ENCODE assay signal across 19 cellular contexts in the genomic region with DNA sequence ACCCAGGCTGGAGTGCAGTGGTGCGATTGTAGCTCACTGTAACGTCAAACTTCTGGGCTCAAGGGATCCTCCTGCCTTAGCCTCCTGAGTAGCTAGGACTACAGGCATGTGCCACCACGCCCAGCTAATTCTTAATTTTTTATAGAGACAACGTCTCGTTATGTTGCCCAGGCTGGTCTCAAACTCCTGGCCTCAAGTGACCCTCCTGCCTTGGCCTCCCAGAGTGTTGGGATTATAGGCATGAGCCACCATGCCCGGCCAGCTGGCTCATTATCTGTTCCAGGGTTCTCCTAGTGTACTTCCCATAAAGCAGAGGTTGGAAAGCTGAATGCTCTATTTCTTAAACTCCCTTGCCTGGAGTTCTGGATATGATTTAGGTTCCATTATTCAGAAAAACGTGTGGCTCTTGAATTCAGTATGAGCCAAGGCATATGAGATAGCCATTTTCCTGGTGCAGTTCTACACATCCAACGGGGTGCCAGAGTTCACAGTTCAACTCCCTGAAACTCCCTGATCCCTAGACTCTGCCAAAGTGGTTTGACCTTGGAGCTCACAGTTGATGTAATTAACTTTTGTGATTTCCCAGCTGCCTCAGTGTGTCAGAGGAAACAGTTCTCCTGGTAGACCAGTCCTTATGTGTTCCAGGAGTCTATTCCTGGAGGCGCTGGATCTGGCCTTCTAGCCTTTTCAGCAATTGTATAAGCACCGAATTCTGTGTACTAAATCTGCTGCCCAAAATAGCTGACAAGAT. TPM values are rescaled to one million over a fixed set of nuclear protein-coding genes. Genes with fewer than 3 reads are reported as not detected.
DNase-seq lines count a peak whose midpoint lies in the region; TF ChIP-seq lines count a peak whose summit lies in the region.
"Had no signal": no experiment of that assay in that cellular context is flagged by ENCODE, and none has a peak within 500 bp of the region (broad histone marks: within the 10 kb centered on the region; RNA-seq: fewer than 3 reads in every experiment).

No MANE protein-coding gene starts in this region.

- TF ChIP-seq POLR2A in esophagus muscularis mucosa (IDR thresholded peaks at IDR 0.05; ENCODE audit: low read depth), result no peak

- CTCF ChIA-PET in activated naive CD4-positive, alpha-beta T cell treated with anti-CD3 and anti-CD28 coated beads, Interleukin-2, amount 10 ng/mL, durations not matched to agents 7 days and 5 days (lab: Charles Lee), result interaction anchor here (0.6 to 1.4 kb wide), 4 partner anchors 17 to 102 kb away, joined by 3 to 4 read pairs (median 3); no protein-coding TSS in a partner anchor
- CTCF ChIA-PET in activated CD4-positive, alpha-beta memory T cell treated with anti-CD3 and anti-CD28 coated beads, Interleukin-2, amount 10 ng/mL, durations not matched to agents 7 days and 5 days (lab: Charles Lee), result interaction anchor here (1.2 to 5.2 kb wide), 2 partner anchors 12 to 15 kb away, joined by 3 to 33 read pairs; no protein-coding TSS in a partner anchor

- H3K4me3 ChIP-seq in esophagus muscularis mucosa (no peak overlapping the region), mucosa of rectum (ENCODE audit: low read length in 2 of 2) (no peak overlapping the region), tibial artery (no peak overlapping the region)
- H3K4me3 ChIP-seq: A549, K562, SJSA1, thoracic aorta had no signal

- H3K36me3 ChIP-seq in esophagus muscularis mucosa (no peaks in the 10 kb centered on the region), mucosa of rectum (ENCODE audit: control insufficient read depth in 2 of 2, insufficient read depth in 2 of 2, low read length in 2 of 2) (peaks cover 2 to 3% of the 10 kb centered on the region in 2 donors), tibial artery (no peaks in the 10 kb centered on the region)
- H3K36me3 ChIP-seq: thoracic aorta had no signal

- H3K27me3 ChIP-seq in esophagus muscularis mucosa, result no peaks in the 10 kb centered on the region
- H3K27me3 ChIP-seq in mucosa of rectum (ENCODE audit: control insufficient read depth in 2 of 2, insufficient read depth in 2 of 2, low read length in 2 of 2), result no peaks in the 10 kb centered on the region
- no peaks in the 10 kb centered on the region for H3K27me3 ChIP-seq in tibial artery
- H3K27me3 ChIP-seq: SJSA1 had no signal

- DNase-seq in activated naive CD4-positive, alpha-beta T cell treated with anti-CD3 and anti-CD28 coated beads, Interleukin-2, amount 10 ng/mL, durations not matched to agents 7 days and 5 days, result no peak
- no peak for DNase-seq in esophagus muscularis mucosa (ENCODE audit: extremely low spot score)
- no peak for DNase-seq in tibial artery
- DNase-seq in NK-92 (lab: John Stamatoyannopoulos, UW; ENCODE audit: unreplicated experiment), result no peak
- no peak for DNase-seq in activated CD8-positive, alpha-beta memory T cell treated with anti-CD3 and anti-CD28 coated beads, Interleukin-2, amount 50 U/mL, for 4 hours
- DNase-seq in activated CD4-positive, alpha-beta memory T cell treated with anti-CD3 and anti-CD28 coated beads, Interleukin-2, amount 10 ng/mL, durations not matched to agents 7 days and 5 days, result no peak
- DNase-seq: activated CD8-positive, alpha-beta memory T cell treated with anti-CD3 and anti-CD28 coated beads for 24 hours; activated naive CD4-positive, alpha-beta T cell treated with Interleukin-2 at 50 U/mL for 16 hours; endodermal cell; NCI-H1105 had no signal

- intact Hi-C loops in esophagus muscularis mucosa (cut with DNase I), result no loop called here
- intact Hi-C loops in tibial artery (cut with DNase I; ENCODE audit: low total_unique reads), result no loop called here

- no peak overlapping the region for H3K9ac ChIP-seq in mucosa of rectum (ENCODE audit: low read depth in 1 of 2, low read length in 2 of 2)

- H3K4me1 ChIP-seq in esophagus muscularis mucosa (peaks cover 33 to 67% (median 62%) of the 10 kb centered on the region in 4 donors), mucosa of rectum (ENCODE audit: control insufficient read depth in 2 of 2, insufficient read depth in 2 of 2, low read length in 2 of 2) (peaks cover 15 to 17% of the 10 kb centered on the region in 2 donors), tibial artery (peaks cover 0 to 59% (median 18%) of the 10 kb centered on the region in 4 donors)
- H3K4me1 ChIP-seq: A549 had no signal

- peaks cover 5% of the 10 kb centered on the region for H3K9me3 Mint-ChIP-seq in activated naive CD4-positive, alpha-beta T cell treated with anti-CD3 and anti-CD28 coated beads, Interleukin-2, amount 50 U/mL, for 24 hours
- H3K9me3 Mint-ChIP-seq in activated naive CD4-positive, alpha-beta T cell treated with anti-CD3 and anti-CD28 coated beads, Interleukin-2, amount 10 ng/mL, durations not matched to agents 7 days and 5 days, result no peaks in the 10 kb centered on the region
- H3K9me3 Mint-ChIP-seq in activated CD4-positive, alpha-beta memory T cell treated with anti-CD3 and anti-CD28 coated beads, Interleukin-2, amount 10 ng/mL, durations not matched to agents 7 days and 5 days, result no peaks in the 10 kb centered on the region
- H3K9me3 Mint-ChIP-seq: endodermal cell, mesothelial cell of epicardium had no signal

- TF ChIP-seq EP300 in esophagus muscularis mucosa (IDR thresholded peaks at IDR 0.05), result no peak

- POLR2A ChIA-PET in activated CD4-positive, alpha-beta memory T cell treated with anti-CD3 and anti-CD28 coated beads, Interleukin-2, amount 10 ng/mL, durations not matched to agents 7 days and 5 days (lab: Charles Lee), result interaction anchor here (1.1 to 21.6 kb wide), 3 partner anchors 17 to 81 kb away, joined by 3 to 393 read pairs (median 3); a partner anchor contains a TSS

- H3K4me1 Mint-ChIP-seq in activated naive CD4-positive, alpha-beta T cell treated with anti-CD3 and anti-CD28 coated beads, Interleukin-2, amount 50 U/mL, for 24 hours, result peaks cover 98% of the 10 kb centered on the region
- H3K4me1 Mint-ChIP-seq in activated naive CD4-positive, alpha-beta T cell treated with anti-CD3 and anti-CD28 coated beads, Interleukin-2, amount 10 ng/mL, durations not matched to agents 7 days and 5 days, result peaks cover 84% of the 10 kb centered on the region
- peaks cover 81% of the 10 kb centered on the region for H3K4me1 Mint-ChIP-seq in activated CD4-positive, alpha-beta memory T cell treated with anti-CD3 and anti-CD28 coated beads, Interleukin-2, amount 10 ng/mL, durations not matched to agents 7 days and 5 days

- H3K27me3 Mint-ChIP-seq in activated naive CD4-positive, alpha-beta T cell treated with anti-CD3 and anti-CD28 coated beads, Interleukin-2, amount 50 U/mL, for 24 hours, result no peaks in the 10 kb centered on the region
- no peaks in the 10 kb centered on the region for H3K27me3 Mint-ChIP-seq in activated naive CD4-positive, alpha-beta T cell treated with anti-CD3 and anti-CD28 coated beads, Interleukin-2, amount 10 ng/mL, durations not matched to agents 7 days and 5 days
- H3K27me3 Mint-ChIP-seq in activated CD4-positive, alpha-beta memory T cell treated with anti-CD3 and anti-CD28 coated beads, Interleukin-2, amount 10 ng/mL, durations not matched to agents 7 days and 5 days, result no peaks in the 10 kb centered on the region

- 73% methylated on average over 10 of the region's 10 CpGs for WGBS in esophagus muscularis mucosa

- H3K27ac Mint-ChIP-seq in activated naive CD4-positive, alpha-beta T cell treated with anti-CD3 and anti-CD28 coated beads, Interleukin-2, amount 50 U/mL, for 24 hours, result peak overlapping the region; percentile 62
- no peak overlapping the region for H3K27ac Mint-ChIP-seq in activated naive CD4-positive, alpha-beta T cell treated with anti-CD3 and anti-CD28 coated beads, Interleukin-2, amount 10 ng/mL, durations not matched to agents 7 days and 5 days
- no peak overlapping the region for H3K27ac Mint-ChIP-seq in activated CD4-positive, alpha-beta memory T cell treated with anti-CD3 and anti-CD28 coated beads, Interleukin-2, amount 10 ng/mL, durations not matched to agents 7 days and 5 days
- H3K27ac Mint-ChIP-seq: endodermal cell, mesothelial cell of epicardium had no signal

- H3K4me3 Mint-ChIP-seq in activated naive CD4-positive, alpha-beta T cell treated with anti-CD3 and anti-CD28 coated beads, Interleukin-2, amount 50 U/mL, for 24 hours, result peak overlapping the region; percentile 52
- no peak overlapping the region for H3K4me3 Mint-ChIP-seq in activated naive CD4-positive, alpha-beta T cell treated with anti-CD3 and anti-CD28 coated beads, Interleukin-2, amount 10 ng/mL, durations not matched to agents 7 days and 5 days
- no peak overlapping the region for H3K4me3 Mint-ChIP-seq in activated CD4-positive, alpha-beta memory T cell treated with anti-CD3 and anti-CD28 coated beads, Interleukin-2, amount 10 ng/mL, durations not matched to agents 7 days and 5 days
- H3K4me3 Mint-ChIP-seq: endodermal cell, mesothelial cell of epicardium had no signal

- no peak for TF ChIP-seq CTCF in esophagus muscularis mucosa (IDR thresholded peaks at IDR 0.05)
- TF ChIP-seq CTCF in tibial artery (IDR thresholded peaks at IDR 0.05), result no peak

- peak overlapping the region in 3 of 4 donors; percentile 3 to 22 (median 21) for H3K27ac ChIP-seq in esophagus muscularis mucosa (replicated peaks in 1 of 4)
- H3K27ac ChIP-seq in mucosa of rectum (ENCODE audit: low read depth in 2 of 2, low read length in 2 of 2), result peak overlapping the region; percentile 21 to 29
- peak overlapping the region; percentile 1 to 23 for H3K27ac ChIP-seq in tibial artery
- H3K27ac ChIP-seq: A549, SJSA1, thoracic aorta had no signal

- H3K9me3 ChIP-seq in esophagus muscularis mucosa (no peaks in the 10 kb centered on the region), mucosa of rectum (ENCODE audit: control insufficient read depth in 2 of 2, low read length in 2 of 2) (no peaks in the 10 kb centered on the region), tibial artery (no peaks in the 10 kb centered on the region)
- H3K9me3 ChIP-seq: A549, SJSA1, thoracic aorta had no signal

- H3K36me3 Mint-ChIP-seq in activated naive CD4-positive, alpha-beta T cell treated with anti-CD3 and anti-CD28 coated beads, Interleukin-2, amount 50 U/mL, for 24 hours, result peaks cover 16% of the 10 kb centered on the region
- H3K36me3 Mint-ChIP-seq in activated naive CD4-positive, alpha-beta T cell treated with anti-CD3 and anti-CD28 coated beads, Interleukin-2, amount 10 ng/mL, durations not matched to agents 7 days and 5 days, result peaks cover 58% of the 10 kb centered on the region
- H3K36me3 Mint-ChIP-seq in activated CD4-positive, alpha-beta memory T cell treated with anti-CD3 and anti-CD28 coated beads, Interleukin-2, amount 10 ng/mL, durations not matched to agents 7 days and 5 days (ENCODE audit: low read depth), result peaks cover 38% of the 10 kb centered on the region

RNA-seq across cellular contexts. Expression of a gene that starts 21.6 kb away (rescaled TPM):
- 10 to 100 TPM; 11.9 to 32.1 (median 22.3) TPM for total RNA-seq in esophagus muscularis mucosa
- total RNA-seq in activated CD4-positive, alpha-beta memory T cell treated with anti-CD3 and anti-CD28 coated beads, Interleukin-2, amount 10 ng/mL, durations not matched to agents 7 days and 5 days, result 10 to 100 TPM; 43.7 to 46.2 TPM
- total RNA-seq: bronchial epithelial cell had no signal

RNA-seq across cellular contexts. Expression of a gene that starts 27.4 kb away (rescaled TPM):
- total RNA-seq in esophagus muscularis mucosa, result not detected
- 10 to 100 TPM; 10.3 to 10.4 TPM for total RNA-seq in activated CD4-positive, alpha-beta memory T cell treated with anti-CD3 and anti-CD28 coated beads, Interleukin-2, amount 10 ng/mL, durations not matched to agents 7 days and 5 days
- total RNA-seq: bronchial epithelial cell, endodermal cell, fibroblast of villous mesenchyme, K562, mesothelial cell of epicardium, SJSA1, thoracic aorta had no signal

Comparison
In these comparisons a context has a peak if more than half of its experiments do, and no peak if none do; other contexts are left out.
1. RNA of a gene that starts 27.4 kb away (total RNA-seq): 10.3 to 10.4 TPM in activated CD4-positive, alpha-beta memory T cell treated with anti-CD3 and anti-CD28 coated beads, Interleukin-2, amount 10 ng/mL, durations not matched to agents 7 days and 5 days; not detected in esophagus muscularis mucosa; every median in the first group is over 4 times any median in the second.
2. Peak in every context shown above with its lines, with median percentiles within 50 percentile points of each other: H3K27ac ChIP-seq.